Comparison of ENCODE assay signal across 1 cellular context in genomic region chr6:88164061-88164460, GRCh38.
TF ChIP-seq lines count a peak whose summit lies in the region.

No MANE protein-coding gene starts in this region.

TF ChIP-seq in GM12878, 131 proteins besides CTCF, POLR2A, EP300 and RAD21:
- TF ChIP-seq CUX1 (IDR thresholded peaks at IDR 0.05; ENCODE audit: insufficient replicate concordance, low read depth, low read length), result no peak
- TF ChIP-seq BCL11A (IDR thresholded peaks at IDR 0.05; ENCODE audit: low read depth, low read length), result no peak
- peak; percentile 15; the same call in 1 of the 2 replicates for TF ChIP-seq PML (IDR thresholded peaks at IDR 0.05; ENCODE audit: low read length)
- TF ChIP-seq BCL3 (IDR thresholded peaks at IDR 0.05; ENCODE audit: borderline replicate concordance, insufficient read depth, low read depth, low read length, poor library complexity, severe bottlenecking), result no peak
- no peak for TF ChIP-seq JUNB (IDR thresholded peaks at IDR 0.05)
- TF ChIP-seq ZNF687 (IDR thresholded peaks at IDR 0.05), result no peak
- TF ChIP-seq POU2F2 (IDR thresholded peaks at IDR 0.05; ENCODE audit: borderline replicate concordance, low read depth, low read length), result no peak
- peak; percentile 10; the same call in 1 of the 2 replicates for TF ChIP-seq MXI1 (IDR thresholded peaks at IDR 0.05; ENCODE audit: low read depth, low read length)
- TF ChIP-seq FOXK2 (IDR thresholded peaks at IDR 0.05), result no peak
- no peak for TF ChIP-seq USF2 (IDR thresholded peaks at IDR 0.05; ENCODE audit: borderline replicate concordance, low read depth, low read length)
- TF ChIP-seq MAX (IDR thresholded peaks at IDR 0.05; ENCODE audit: low read depth, low read length), result no peak
- TF ChIP-seq ASH2L (IDR thresholded peaks at IDR 0.05; ENCODE audit: borderline replicate concordance, low read depth), result no peak
- TF ChIP-seq POLR2AphosphoS2 (IDR thresholded peaks at IDR 0.05; ENCODE audit: low read depth, low read length), result no peak
- TF ChIP-seq RFX5 (IDR thresholded peaks at IDR 0.05; ENCODE audit: low read depth, low read length), result no peak
- TF ChIP-seq NFIC (IDR thresholded peaks at IDR 0.05; ENCODE audit: low read depth, low read length), result peak; percentile 25; the same call in 1 of the 2 replicates
- TF ChIP-seq ATF3 (IDR thresholded peaks at IDR 0.05; ENCODE audit: borderline replicate concordance, extremely low read depth, low read depth, low read length), result no peak
- TF ChIP-seq ZNF384 (IDR thresholded peaks at IDR 0.05; ENCODE audit: borderline replicate concordance, low read depth, low read length), result no peak
